11 cellular contexts compared by ENCODE assay signal in the genomic region with DNA sequence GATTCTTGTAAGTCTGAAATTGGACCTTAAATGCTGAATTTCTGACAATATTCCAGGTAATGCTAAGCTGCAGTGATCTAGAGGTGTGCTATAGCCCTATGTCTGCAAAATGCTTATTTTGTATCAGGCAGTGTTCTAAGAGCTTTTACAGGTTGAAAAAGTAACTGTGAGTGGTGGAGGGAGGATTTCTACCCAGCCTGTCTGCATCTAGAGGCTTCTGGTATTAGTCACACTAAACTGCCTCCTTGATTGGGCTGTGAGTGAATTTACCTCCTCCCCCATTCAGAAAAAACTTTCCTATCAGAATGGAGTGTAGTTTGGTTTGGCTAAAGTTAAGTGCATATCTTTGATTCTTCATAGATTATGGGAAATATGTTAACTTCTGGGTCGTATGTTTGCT. TPM values are rescaled to one million over a fixed set of nuclear protein-coding genes. Genes with fewer than 3 reads are reported as not detected.
DNase-seq lines count a peak whose midpoint lies in the region; ATAC-seq and TF ChIP-seq lines count a peak whose summit lies in the region.
"Had no signal": no experiment of that assay in that cellular context is flagged by ENCODE, and none has a peak within 500 bp of the region (broad histone marks: within the 10 kb centered on the region; RNA-seq: fewer than 3 reads in every experiment).

No MANE protein-coding gene starts in this region.

- H3K4me2 ChIP-seq in neural progenitor cell = peak overlapping the region; percentile 38

- ATAC-seq in GM19351 (IDR thresholded peaks at IDR 0.05; ENCODE audit: unreplicated experiment) = no peak
- ATAC-seq: CD8-positive, alpha-beta T cell had no signal

- H3K36me3 Mint-ChIP-seq in neural progenitor cell = no peaks in the 10 kb centered on the region

- H3K4me1 ChIP-seq in ES-I3 (ENCODE audit: insufficient read depth, low read length) = no peaks in the 10 kb centered on the region
- H3K4me1 ChIP-seq in NT2/D1 (ENCODE audit: insufficient read depth, insufficient read length) = no peaks in the 10 kb centered on the region
- H3K4me1 ChIP-seq in neural progenitor cell = peaks cover 15% of the 10 kb centered on the region

- H3K4me3 ChIP-seq in NT2/D1 (ENCODE audit: insufficient read length, low read depth) = no peak overlapping the region
- no peak overlapping the region for H3K4me3 ChIP-seq in choroid plexus epithelial cell (ENCODE audit: low read depth, low read length)
- no peak overlapping the region for H3K4me3 ChIP-seq in neural progenitor cell

- H3K27me3 ChIP-seq in NT2/D1 (ENCODE audit: insufficient read depth, insufficient read length) = no peaks in the 10 kb centered on the region
- H3K27me3 ChIP-seq in neural progenitor cell = no peaks in the 10 kb centered on the region

- TF ChIP-seq CTCF in choroid plexus epithelial cell (conservative IDR thresholded peaks at IDR 0.05; ENCODE audit: low read depth, low read length) (no peak), neural progenitor cell (IDR thresholded peaks at IDR 0.05) (no peak)

- no peaks in the 10 kb centered on the region for H4K20me1 ChIP-seq in neural progenitor cell (ENCODE audit: low read depth)

- H2AFZ ChIP-seq in neural progenitor cell (replicated peaks) = no peak overlapping the region

- H3K36me3 ChIP-seq in ES-I3 (ENCODE audit: insufficient read depth, low read length) (no peaks in the 10 kb centered on the region), NT2/D1 (ENCODE audit: insufficient read depth, insufficient read length, low read length) (no peaks in the 10 kb centered on the region), neural progenitor cell (no peaks in the 10 kb centered on the region)

- peak overlapping the region; percentile 32; the same call in 1 of the 2 replicates for H3K9ac ChIP-seq in ES-I3 (ENCODE audit: low read depth, low read length)
- no peak overlapping the region for H3K9ac ChIP-seq in NT2/D1 (ENCODE audit: insufficient read length, low read depth)
- H3K9ac ChIP-seq in neural progenitor cell = no peak overlapping the region

- no peak overlapping the region for H3K4me3 Mint-ChIP-seq in neural progenitor cell
- H3K4me3 Mint-ChIP-seq: CD8-positive, alpha-beta T cell had no signal

- no peaks in the 10 kb centered on the region for H3K27me3 Mint-ChIP-seq in neural progenitor cell (ENCODE audit: insufficient read depth, low read depth)

- H3K79me2 ChIP-seq in neural progenitor cell (ENCODE audit: low read depth) = no peaks in the 10 kb centered on the region

- H3K27ac ChIP-seq in neural progenitor cell = no peak overlapping the region

- peaks cover 6% of the 10 kb centered on the region for H3K4me1 Mint-ChIP-seq in neural progenitor cell

- DNase-seq in NT2/D1 (ENCODE audit: low read depth, low spot score) (peak; percentile 36), choroid plexus epithelial cell (ENCODE audit: low read depth) (peak; percentile 83), neural progenitor cell (ENCODE audit: low spot score) (peak; percentile 16), pons (ENCODE audit: low spot score) (no peak), SIG-M5 (lab: John Stamatoyannopoulos, UW) (no peak), COR-L47 (lab: John Stamatoyannopoulos, UW) (no peak)
- DNase-seq: activated gamma-delta T cell treated with Interleukin-2 at 50 U/mL for 16 hours; CD8-positive, alpha-beta T cell; T-helper 9 cell had no signal

- no peaks in the 10 kb centered on the region for H3K9me3 ChIP-seq in ES-I3 (ENCODE audit: control insufficient read depth, insufficient read depth, low read length)
- 0 out of 2 replicates have a peak, but pooled peaks cover under 1% of the 10 kb centered on the region for H3K9me3 ChIP-seq in NT2/D1 (ENCODE audit: insufficient read depth, low read length)
- H3K9me3 ChIP-seq in neural progenitor cell (ENCODE audit: low read depth) = no peaks in the 10 kb centered on the region

- H3K27ac Mint-ChIP-seq in neural progenitor cell = no peak overlapping the region
- H3K27ac Mint-ChIP-seq: CD8-positive, alpha-beta T cell had no signal

- H3K9me3 Mint-ChIP-seq in neural progenitor cell = no peaks in the 10 kb centered on the region
- H3K9me3 Mint-ChIP-seq: CD8-positive, alpha-beta T cell had no signal

- H3F3A ChIP-seq in neural progenitor cell (ENCODE audit: low read depth) = peaks cover 3% of the 10 kb centered on the region

RNA-seq across cellular contexts. Expression of gene BBS9, which starts 56.8 kb away (rescaled TPM):
- total RNA-seq in neural progenitor cell (ENCODE audit: low replicate concordance) = 40.3 and 52.3 TPM in 2 replicates

Comparison
In these comparisons a context has a peak if more than half of its experiments do, and no peak if none do; other contexts are left out.
1. DNase-seq: peak in NT2/D1 (single experiment), choroid plexus epithelial cell (single experiment) and neural progenitor cell (single experiment); none in pons (single experiment), SIG-M5 (single experiment) and COR-L47 (single experiment).